In genomic region chr22:46090051-46090591, GRCh38 we compare ENCODE assay signal across 11 cellular contexts.
DNase-seq lines count a peak whose midpoint lies in the region; ATAC-seq and TF ChIP-seq lines count a peak whose summit lies in the region.
"Had no signal": no experiment of that assay in that cellular context is flagged by ENCODE, and none has a peak within 500 bp of the region (broad histone marks: within the 10 kb centered on the region; RNA-seq: fewer than 3 reads in every experiment).

No MANE protein-coding gene starts in this region.

- H3K23ac ChIP-seq in mesenchymal stem cell (ENCODE audit: low read length in 2 of 2), result no peak overlapping the region

- H3K4me2 ChIP-seq in mesenchymal stem cell (ENCODE audit: low read length, poor library complexity, severe bottlenecking), result no peak overlapping the region

- no peak overlapping the region for H3K18ac ChIP-seq in mesenchymal stem cell (ENCODE audit: low read depth in 1 of 2, low read length in 2 of 2)

- H3K27ac ChIP-seq in dorsolateral prefrontal cortex (peak overlapping the region; percentile 92 to 100 (median 99)), mesenchymal stem cell (ENCODE audit: low read length, poor library complexity, severe bottlenecking) (no peak overlapping the region), upper lobe of left lung (peak overlapping the region; percentile 87 to 99 (median 96))

- H4K8ac ChIP-seq in mesenchymal stem cell (ENCODE audit: low read length), result no peak overlapping the region

- peak overlapping the region in 1 of 2 experiments; percentile 42 for H3K14ac ChIP-seq in mesenchymal stem cell (ENCODE audit: low read length in 2 of 2)

- no peak overlapping the region for H4K91ac ChIP-seq in mesenchymal stem cell (ENCODE audit: low read length)

- 89% methylated on average over 22 of the region's 22 CpGs for WGBS in mesenchymal stem cell
- 40 to 57% methylated on average over 15 to 22 of the region's 22 CpGs for WGBS in upper lobe of left lung, 2 donors

- no peak for TF ChIP-seq POLR2A in upper lobe of left lung (IDR thresholded peaks at IDR 0.05)

- H3K27me3 ChIP-seq in dorsolateral prefrontal cortex (no peaks in the 10 kb centered on the region), mesenchymal stem cell (ENCODE audit: control insufficient read depth in 1 of 2, insufficient read depth in 1 of 2, low read length in 2 of 2) (no peaks in the 10 kb centered on the region), upper lobe of left lung (no peaks in the 10 kb centered on the region)

- H3K9ac ChIP-seq in mesenchymal stem cell (ENCODE audit: low read length), result peak overlapping the region; percentile 97

- DNase-seq in NCI-H2081 (lab: John Stamatoyannopoulos, UW), result peak; percentile 55 to 75
- DNase-seq in NCI-H2081 treated with DMSO at 0.1 percent for 48 hours (lab: John Stamatoyannopoulos, UW), result no peak
- DNase-seq in dorsolateral prefrontal cortex, result peak in 2 of 10 donors; percentile 44 to 45
- DNase-seq in mesenchymal stem cell, result no peak
- peak in 1 of 2 donors; percentile 72 for DNase-seq in upper lobe of left lung
- no peak for DNase-seq in HUDEP-2 (lab: John Stamatoyannopoulos, UW; ENCODE audit: unreplicated experiment in 76 of 76)
- no peak for DNase-seq in activated T-cell treated with anti-CD3 and anti-CD28 coated beads, Interleukin-2, amount 50 U/mL, for 1 hour
- DNase-seq: ACHN; activated T-cell treated with anti-CD3 and anti-CD28 coated beads, Interleukin-2, amount 50 U/mL, for 48 hours; NCI-H1417 treated with DMSO at 0.1 percent for 48 hours had no signal

- H2AFZ ChIP-seq in mesenchymal stem cell (ENCODE audit: low read depth, low read length), result no peak overlapping the region

- TF ChIP-seq CTCF in dorsolateral prefrontal cortex (IDR thresholded peaks at IDR 0.05 in 54 of 56, conservative IDR thresholded peaks at IDR 0.05 in 2 of 56; ENCODE audit: low read depth in 1 of 56, partially characterized antibody in 56 of 56) (no peak), upper lobe of left lung (IDR thresholded peaks at IDR 0.05) (no peak)

- H2AK5ac ChIP-seq in mesenchymal stem cell (ENCODE audit: low read length, severe bottlenecking), result peak overlapping the region; percentile 47

- intact Hi-C loops in dorsolateral prefrontal cortex (cut with DNase I), result no loop called here

- TF ChIP-seq EP300 in upper lobe of left lung (IDR thresholded peaks at IDR 0.05), result no peak

- H3K4me1 ChIP-seq in mesenchymal stem cell (ENCODE audit: control insufficient read depth, insufficient read depth, low read depth, low read length) (peaks cover 49% of the 10 kb centered on the region), upper lobe of left lung (peaks cover 96 to 97% (median 97%) of the 10 kb centered on the region in 4 donors)

- no peak overlapping the region for H3K4ac ChIP-seq in mesenchymal stem cell (ENCODE audit: low read depth in 1 of 2, low read length in 2 of 2)

- no peak overlapping the region for H2BK5ac ChIP-seq in mesenchymal stem cell (ENCODE audit: low read depth, low read length, poor library complexity, severe bottlenecking)

- peaks cover 11% of the 10 kb centered on the region for H3K79me1 ChIP-seq in mesenchymal stem cell (replicated peaks; ENCODE audit: low read length, poor library complexity, severe bottlenecking)

- no peaks in the 10 kb centered on the region for H3K9me3 ChIP-seq in mesenchymal stem cell (ENCODE audit: control insufficient read depth, low read length)
- no peaks in the 10 kb centered on the region for H3K9me3 ChIP-seq in upper lobe of left lung

- H3K36me3 ChIP-seq in mesenchymal stem cell (ENCODE audit: control insufficient read depth in 1 of 2, insufficient read depth in 2 of 2, low read depth in 1 of 2, low read length in 2 of 2), result peaks cover 82 to 97% of the 10 kb centered on the region in 2 experiments
- H3K36me3 ChIP-seq in upper lobe of left lung, result peaks cover 0 to 71% (median 29%) of the 10 kb centered on the region in 4 donors

- H2BK15ac ChIP-seq in mesenchymal stem cell (ENCODE audit: low read depth, poor library complexity, severe bottlenecking), result no peak overlapping the region

- ATAC-seq in upper lobe of left lung (ENCODE audit: low FRiP score in 2 of 2), result no peak
- no peak for ATAC-seq in activated CD4-positive, CD25-positive, alpha-beta regulatory T cell treated with anti-CD3 and anti-CD28 coated beads, Interleukin-2, amount 50 U/mL, for 24 hours

- H3K4me3 ChIP-seq in dorsolateral prefrontal cortex, result peak overlapping the region in 28 of 59 donors; percentile 2 to 97 (median 70)
- peak overlapping the region; percentile 2 to 92 for H3K4me3 ChIP-seq in mesenchymal stem cell (ENCODE audit: insufficient read depth in 1 of 2, low read depth in 1 of 2, low read length in 2 of 2)
- peak overlapping the region in 1 of 4 donors; percentile 42 for H3K4me3 ChIP-seq in upper lobe of left lung

- no peak overlapping the region for H2BK120ac ChIP-seq in mesenchymal stem cell (ENCODE audit: low read depth, low read length)

- no peak overlapping the region for H2BK12ac ChIP-seq in mesenchymal stem cell (ENCODE audit: low read length in 2 of 2)

Comparison
In these comparisons a context has a peak if more than half of its experiments do, and no peak if none do; other contexts are left out.
1. DNase-seq: peak in NCI-H2081 (2 of 2); none in NCI-H2081 treated with DMSO at 0.1 percent for 48 hours (single experiment), mesenchymal stem cell (single experiment), HUDEP-2 (0 of 76) and activated T-cell treated with anti-CD3 and anti-CD28 coated beads, Interleukin-2, amount 50 U/mL, for 1 hour (single experiment).